In the genomic region with DNA sequence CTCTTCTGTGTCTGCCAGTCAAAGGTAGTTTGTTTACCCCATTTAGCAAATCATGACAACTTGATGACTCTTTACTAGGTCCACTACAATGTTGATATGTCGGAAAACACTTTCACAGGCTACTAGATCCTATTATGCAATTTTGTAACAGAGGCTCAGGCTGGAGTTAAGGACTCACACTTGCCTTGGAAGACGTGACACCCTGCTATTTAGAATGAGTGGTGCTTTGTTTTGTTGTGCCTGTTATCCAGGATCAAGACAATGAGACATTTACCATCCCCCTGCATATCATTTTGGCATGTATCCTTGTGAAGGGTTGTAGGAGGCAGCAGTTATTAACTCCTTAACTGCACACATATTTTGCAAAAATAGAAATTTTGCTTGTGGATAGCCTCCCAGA, we compare ENCODE assay signal across 21 cellular contexts.
DNase-seq lines count a peak whose midpoint lies in the region; ATAC-seq, FAIRE-seq and TF ChIP-seq lines count a peak whose summit lies in the region.
"Had no signal": no experiment of that assay in that cellular context is flagged by ENCODE, and none has a peak within 500 bp of the region (broad histone marks: within the 10 kb centered on the region; RNA-seq: fewer than 3 reads in every experiment).

No MANE protein-coding gene starts in this region.

- H2BK15ac ChIP-seq in mesenchymal stem cell (ENCODE audit: low read depth, poor library complexity, severe bottlenecking), result no peak overlapping the region

- no peaks in the 10 kb centered on the region for H3K27me3 ChIP-seq in astrocyte (ENCODE audit: insufficient read depth, low read length)
- no peaks in the 10 kb centered on the region for H3K27me3 ChIP-seq in left ventricle myocardium inferior (ENCODE audit: low read depth)
- no peaks in the 10 kb centered on the region for H3K27me3 ChIP-seq in neural cell (ENCODE audit: insufficient read depth, low read depth, low read length)
- peaks cover 0 to 1% of the 10 kb centered on the region in 2 experiments for H3K27me3 ChIP-seq in mesenchymal stem cell (ENCODE audit: control insufficient read depth in 1 of 2, insufficient read depth in 1 of 2, low read length in 2 of 2)

- H3K4me3 ChIP-seq in A549, result no peak overlapping the region
- no peak overlapping the region for H3K4me3 ChIP-seq in astrocyte (ENCODE audit: insufficient read depth, low read depth, low read length)
- H3K4me3 ChIP-seq in left ventricle myocardium inferior, result no peak overlapping the region
- no peak overlapping the region for H3K4me3 ChIP-seq in neural cell (ENCODE audit: low read length)
- H3K4me3 ChIP-seq in mesenchymal stem cell (ENCODE audit: insufficient read depth in 1 of 2, low read depth in 1 of 2, low read length in 2 of 2), result no peak overlapping the region
- H3K4me3 ChIP-seq: GM23248, K562 had no signal

- peaks cover 4% of the 10 kb centered on the region for H3K4me1 Mint-ChIP-seq in astrocyte (ENCODE audit: low read depth, unreplicated experiment)

- no peak overlapping the region for H3K4ac ChIP-seq in mesenchymal stem cell (ENCODE audit: low read depth in 1 of 2, low read length in 2 of 2)

- CTCF ChIA-PET in A549 (lab: Yijun Ruan, JAX), result no interaction called here

- no peak overlapping the region for H4K8ac ChIP-seq in mesenchymal stem cell (ENCODE audit: low read length)

- no peaks in the 10 kb centered on the region for H3F3A ChIP-seq in neural cell (ENCODE audit: insufficient read depth, low read length, poor library complexity, severe bottlenecking)

- WGBS in A549 (ENCODE audit: missing lambda C conversion rate), result 35% methylated on average over 2 of the region's 2 CpGs
- WGBS in mesenchymal stem cell, result no CpG with 5 or more reads among the region's 2 CpGs

- no peak overlapping the region for H3K4me3 Mint-ChIP-seq in astrocyte (ENCODE audit: unreplicated experiment)

- H3K23ac ChIP-seq in mesenchymal stem cell (ENCODE audit: low read length in 2 of 2), result no peak overlapping the region

- H3K14ac ChIP-seq in mesenchymal stem cell (ENCODE audit: low read length in 2 of 2), result no peak overlapping the region

- H3K18ac ChIP-seq in mesenchymal stem cell (ENCODE audit: low read depth in 1 of 2, low read length in 2 of 2), result no peak overlapping the region

- no peaks in the 10 kb centered on the region for H3K36me3 Mint-ChIP-seq in astrocyte (ENCODE audit: low read depth, unreplicated experiment)

- no peak for TF ChIP-seq RAD21 in A549 (conservative IDR thresholded peaks at IDR 0.05 in 1 of 2, IDR thresholded peaks at IDR 0.05 in 1 of 2)
- TF ChIP-seq RAD21 in neural cell (conservative IDR thresholded peaks at IDR 0.05), result no peak

- H3K9me3 Mint-ChIP-seq in astrocyte (ENCODE audit: unreplicated experiment), result no peaks in the 10 kb centered on the region

- H3K9me3 ChIP-seq in A549 (no peaks in the 10 kb centered on the region), astrocyte (ENCODE audit: insufficient read depth, low read depth, low read length) (no peaks in the 10 kb centered on the region), left ventricle myocardium inferior (replicated peaks) (peaks cover 5% of the 10 kb centered on the region), neural cell (ENCODE audit: low read length) (no peaks in the 10 kb centered on the region), mesenchymal stem cell (ENCODE audit: control insufficient read depth, low read length) (no peaks in the 10 kb centered on the region)

- ATAC-seq in A549 (no peak), HG02678 (IDR thresholded peaks at IDR 0.05; ENCODE audit: unreplicated experiment) (no peak)
- ATAC-seq: HCT116, K562 had no signal

- H3K79me1 ChIP-seq in mesenchymal stem cell (replicated peaks; ENCODE audit: low read length, poor library complexity, severe bottlenecking), result no peaks in the 10 kb centered on the region

- H3K36me3 ChIP-seq in astrocyte (ENCODE audit: insufficient read depth, low read length) (no peaks in the 10 kb centered on the region), left ventricle myocardium inferior (no peaks in the 10 kb centered on the region), neural cell (ENCODE audit: insufficient read depth, low read length) (no peaks in the 10 kb centered on the region), mesenchymal stem cell (ENCODE audit: control insufficient read depth in 1 of 2, insufficient read depth in 2 of 2, low read depth in 1 of 2, low read length in 2 of 2) (no peaks in the 10 kb centered on the region)

- no peak overlapping the region for H2AK5ac ChIP-seq in mesenchymal stem cell (ENCODE audit: low read length, severe bottlenecking)

- H3K4me1 ChIP-seq in A549, result no peaks in the 10 kb centered on the region
- no peaks in the 10 kb centered on the region for H3K4me1 ChIP-seq in astrocyte (ENCODE audit: insufficient read depth, low read length)
- no peaks in the 10 kb centered on the region for H3K4me1 ChIP-seq in left ventricle myocardium inferior
- no peaks in the 10 kb centered on the region for H3K4me1 ChIP-seq in mesenchymal stem cell (ENCODE audit: control insufficient read depth, insufficient read depth, low read depth, low read length)

- TF ChIP-seq EP300 in A549 (IDR thresholded peaks at IDR 0.05), result no peak
- TF ChIP-seq EP300 in neural cell (conservative IDR thresholded peaks at IDR 0.05; ENCODE audit: poor library complexity, severe bottlenecking), result peak; percentile 11

- no peaks in the 10 kb centered on the region for H3K9me2 ChIP-seq in neural cell (ENCODE audit: insufficient read depth, low read length)

- TF ChIP-seq CTCF in A549 (IDR thresholded peaks at IDR 0.05) (no peak), astrocyte (IDR thresholded peaks at IDR 0.05; ENCODE audit: insufficient read depth, low read depth, low read length) (no peak), left ventricle myocardium inferior (IDR thresholded peaks at IDR 0.05; ENCODE audit: borderline replicate concordance) (no peak), neural cell (IDR thresholded peaks at IDR 0.05; ENCODE audit: poor library complexity, severe bottlenecking) (no peak)

- no peak overlapping the region for H3K27ac Mint-ChIP-seq in astrocyte (ENCODE audit: unreplicated experiment)

- H2AFZ ChIP-seq in astrocyte (ENCODE audit: low read depth, low read length) (no peak overlapping the region), neural cell (ENCODE audit: low read depth, low read length) (no peak overlapping the region), mesenchymal stem cell (ENCODE audit: low read depth, low read length) (no peak overlapping the region)
- H2AFZ ChIP-seq: GM23248 had no signal

- H4K20me1 ChIP-seq in astrocyte (ENCODE audit: insufficient read depth, low read length) (no peaks in the 10 kb centered on the region), neural cell (ENCODE audit: insufficient read depth) (no peaks in the 10 kb centered on the region)

- H3K27ac ChIP-seq in A549, result no peak overlapping the region
- no peak overlapping the region for H3K27ac ChIP-seq in astrocyte (ENCODE audit: low read depth, low read length)
- peak overlapping the region; percentile 72 for H3K27ac ChIP-seq in left ventricle myocardium inferior (replicated peaks)
- no peak overlapping the region for H3K27ac ChIP-seq in neural cell (ENCODE audit: low read length)
- H3K27ac ChIP-seq in mesenchymal stem cell (ENCODE audit: low read length, poor library complexity, severe bottlenecking), result no peak overlapping the region
- H3K27ac ChIP-seq: GM23248 had no signal

- POLR2A ChIA-PET in A549 (lab: Yijun Ruan, JAX), result no interaction called here

- no peak overlapping the region for H4K91ac ChIP-seq in mesenchymal stem cell (ENCODE audit: low read length)

- H3K9ac ChIP-seq in astrocyte (ENCODE audit: low read length) (no peak overlapping the region), neural cell (ENCODE audit: low read length) (no peak overlapping the region), mesenchymal stem cell (ENCODE audit: low read length) (no peak overlapping the region)
- H3K9ac ChIP-seq: GM23248 had no signal

- no peak for DNase-seq in A549 (ENCODE audit: low read depth in 1 of 2, low spot score in 1 of 2)
- no peak for DNase-seq in astrocyte (ENCODE audit: low read depth)
- no peak for DNase-seq in left ventricle myocardium inferior
- DNase-seq in mesenchymal stem cell, result no peak
- no peak for DNase-seq in GM19240 (ENCODE audit: insufficient read length, low spot score)
- DNase-seq in activated gamma-delta T cell (lab: John Stamatoyannopoulos, UW), result no peak
- DNase-seq: DND-41, GM23248, MV-4-11, NCI-H1436 treated with DMSO at 0.1 percent for 48 hours, NCI-H2081 treated with DMSO at 0.1 percent for 48 hours, NCI-H446, NCI-H69, SIG-M5 had no signal

- TF ChIP-seq POLR2A in A549 (IDR thresholded peaks at IDR 0.05; ENCODE audit: low read length), result no peak

- FAIRE-seq in A549 (lab: Jason Lieb, UNC), result peak; percentile 32
- FAIRE-seq in astrocyte (lab: Jason Lieb, UNC), result peak; percentile 84
- FAIRE-seq: A204.1, G401.6, GM18507, K562 had no signal

- no peak overlapping the region for H2BK5ac ChIP-seq in mesenchymal stem cell (ENCODE audit: low read depth, low read length, poor library complexity, severe bottlenecking)

- H3K27me3 Mint-ChIP-seq in astrocyte (ENCODE audit: low read depth, unreplicated experiment), result no peaks in the 10 kb centered on the region

- H3K79me2 ChIP-seq in astrocyte (ENCODE audit: insufficient read depth, low read length) (no peaks in the 10 kb centered on the region), neural cell (replicated peaks; ENCODE audit: insufficient read depth, low read length) (no peaks in the 10 kb centered on the region)

- no peak overlapping the region for H3K4me2 ChIP-seq in A549
- H3K4me2 ChIP-seq in astrocyte (ENCODE audit: low read length), result no peak overlapping the region
- no peak overlapping the region for H3K4me2 ChIP-seq in neural cell (ENCODE audit: low read length)
- H3K4me2 ChIP-seq in mesenchymal stem cell (ENCODE audit: low read length, poor library complexity, severe bottlenecking), result no peak overlapping the region

- intact Hi-C loops in left ventricle myocardium inferior (cut with micrococcal nuclease), result no loop called here

- no peak overlapping the region for H2BK120ac ChIP-seq in mesenchymal stem cell (ENCODE audit: low read depth, low read length)

- no peak overlapping the region for H2BK12ac ChIP-seq in mesenchymal stem cell (ENCODE audit: low read length in 2 of 2)

TF ChIP-seq in A549, 52 proteins besides CTCF, POLR2A, EP300 and RAD21 (continues in another document):
- TF ChIP-seq CEBPB (IDR thresholded peaks at IDR 0.05) (no peak), EHMT2 (IDR thresholded peaks at IDR 0.05; ENCODE audit: low read depth) (no peak), FOXS1 (CRISPR knock-in tag; IDR thresholded peaks at IDR 0.05) (no peak), NR3C1 (IDR thresholded peaks at IDR 0.05) (no peak), JUN (IDR thresholded peaks at IDR 0.05) (no peak), MYC (IDR thresholded peaks at IDR 0.05; ENCODE audit: borderline replicate concordance, low read length) (no peak), TP53 (CRISPR knock-in tag; IDR thresholded peaks at IDR 0.05) (no peak)
